Comparison of ENCODE assay signal across 8 cellular contexts in genomic region chr10:97037365-97038361, GRCh38.
DNase-seq lines count a peak whose midpoint lies in the region; ATAC-seq and TF ChIP-seq lines count a peak whose summit lies in the region.

No MANE protein-coding gene starts in this region.

- H3K4me2 ChIP-seq in DND-41 (ENCODE audit: insufficient read depth, low read length): no peak overlapping the region
- H3K4me2 ChIP-seq in HCT116 (ENCODE audit: low read length): peak overlapping the region; percentile 89

- H3K27me3 ChIP-seq in DND-41 (ENCODE audit: insufficient read depth, low read length, poor library complexity) (peaks cover 1% of the 10 kb centered on the region), HCT116 (ENCODE audit: insufficient read depth, low read length) (no peaks in the 10 kb centered on the region)

- CTCF ChIA-PET in HCT116 (lab: Charles Lee): interaction anchor here (0.5 to 6.6 kb wide), 20 partner anchors 8 to 546 kb away, joined by 3 to 107 read pairs (median 5); no protein-coding TSS in a partner anchor

- intact Hi-C loops in HCT116 (cut with micrococcal nuclease): loop anchor here (1.0 kb wide), 3 partner anchors 80 to 197 kb away; no protein-coding TSS in a partner anchor

- BruUV-seq in HCT116 (replicated peaks; lab: Mats Ljungman, UMichigan): no TSS peak

- H4K20me1 ChIP-seq in DND-41 (ENCODE audit: insufficient read depth, low read length) (no peaks in the 10 kb centered on the region), HCT116 (ENCODE audit: insufficient read depth) (no peaks in the 10 kb centered on the region)

- TF ChIP-seq POLR2A in HCT116 (IDR thresholded peaks at IDR 0.05; ENCODE audit: borderline replicate concordance, extremely low read depth, insufficient read depth, insufficient read length): no peak

- no peaks in the 10 kb centered on the region for H3K9me3 ChIP-seq in DND-41 (ENCODE audit: insufficient read depth, low read length, severe bottlenecking)
- H3K9me3 ChIP-seq in HCT116 (ENCODE audit: control insufficient read depth in 1 of 2, insufficient read depth in 1 of 2, low read depth in 1 of 2, low read length in 2 of 2): no peaks in the 10 kb centered on the region

- POLR2A ChIA-PET in HCT116 (lab: Charles Lee): interaction anchor here (2.9 kb wide), 1 partner anchor 13 kb away, joined by 8 read pairs; no protein-coding TSS in a partner anchor

- H3K27ac ChIP-seq in DND-41 (ENCODE audit: low read length): no peak overlapping the region
- H3K27ac ChIP-seq in HCT116 (ENCODE audit: low read depth, low read length): no peak overlapping the region

- H2AFZ ChIP-seq in DND-41 (ENCODE audit: low read depth, low read length): peak overlapping the region; percentile 12; the same call in 1 of the 2 replicates
- H2AFZ ChIP-seq in HCT116 (ENCODE audit: low read depth, low read length, poor library complexity, severe bottlenecking): peak overlapping the region; percentile 92

- H3K4me3 ChIP-seq in DND-41 (ENCODE audit: low read depth in 1 of 2, low read length in 2 of 2): no peak overlapping the region
- H3K4me3 ChIP-seq in HCT116 (replicated peaks in 1 of 2; ENCODE audit: low read depth in 1 of 2, low read length in 2 of 2): peak overlapping the region; percentile 38 to 55
- H3K4me3 ChIP-seq in retinal pigment epithelial cell (ENCODE audit: low read length): no peak overlapping the region

- TF ChIP-seq RAD21 in HCT116 (IDR thresholded peaks at IDR 0.05; ENCODE audit: low read depth): peak; percentile 89

- TF ChIP-seq CTCF in DND-41 (IDR thresholded peaks at IDR 0.05; ENCODE audit: borderline replicate concordance, extremely low read depth, low read length, poor library complexity, severe bottlenecking) (peak; percentile 91), HCT116 (IDR thresholded peaks at IDR 0.05 in 2 of 3, conservative IDR thresholded peaks at IDR 0.05 in 1 of 3; ENCODE audit: borderline replicate concordance in 1 of 3, insufficient read depth in 1 of 3, low read depth in 2 of 3, low read length in 2 of 3) (peak; percentile 82 to 96 (median 87)), retinal pigment epithelial cell (conservative IDR thresholded peaks at IDR 0.05; ENCODE audit: low read depth, low read length) (peak; percentile 91)

- ATAC-seq in DND-41 (ENCODE audit: insufficient read depth, low read depth) (peak; percentile 94), HCT116 (peak; percentile 93), HG03196 (IDR thresholded peaks at IDR 0.05; ENCODE audit: unreplicated experiment) (no peak)

- H3K9ac ChIP-seq in DND-41 (ENCODE audit: low read depth, low read length) (no peak overlapping the region), HCT116 (ENCODE audit: low read length) (peak overlapping the region; percentile 35)

- RAD21 ChIA-PET in HCT116 (lab: Charles Lee; ENCODE audit: low non-redundant PET in 1 of 2, low total read pairs in 2 of 2, uncharacterized antibody in 2 of 2, unreplicated experiment in 2 of 2): interaction anchor here (0.6 to 1.5 kb wide), 5 partner anchors 35 to 397 kb away, joined by 3 to 5 read pairs (median 4); no protein-coding TSS in a partner anchor

- DNase-seq in DND-41: peak; percentile 70
- peak; percentile 89 for DNase-seq in HCT116 (ENCODE audit: low read depth, low spot score)
- DNase-seq in NCI-H1417 (lab: John Stamatoyannopoulos, UW): peak; percentile 67 to 88 (median 77)
- peak; percentile 40 for DNase-seq in T follicular helper cell (ENCODE audit: low read depth)
- peak; percentile 20 for DNase-seq in amniotic stem cell (lab: John Stamatoyannopoulos, UW)
- DNase-seq in hepatic stellate cell (ENCODE audit: low spot score): peak; percentile 93
- DNase-seq in retinal pigment epithelial cell (ENCODE audit: low read depth): no peak

- H3K4me1 ChIP-seq in DND-41 (ENCODE audit: insufficient read depth, low read length): no peaks in the 10 kb centered on the region
- peaks cover 7 to 15% of the 10 kb centered on the region in 2 experiments; a peak in 3 of 4 replicates for H3K4me1 ChIP-seq in HCT116 (ENCODE audit: control insufficient read depth in 1 of 2, insufficient read depth in 2 of 2, low read length in 2 of 2)

- H3K79me2 ChIP-seq in DND-41 (ENCODE audit: insufficient read depth, low read length) (no peaks in the 10 kb centered on the region), HCT116 (ENCODE audit: insufficient read depth, low read length) (no peaks in the 10 kb centered on the region)

- no peaks in the 10 kb centered on the region for H3K36me3 ChIP-seq in DND-41 (ENCODE audit: insufficient read depth, low read length)
- no peaks in the 10 kb centered on the region for H3K36me3 ChIP-seq in HCT116 (ENCODE audit: control insufficient read depth in 1 of 2, insufficient read depth in 2 of 2, low read length in 2 of 2)

- no peaks in the 10 kb centered on the region for H3K9me2 ChIP-seq in HCT116 (ENCODE audit: insufficient read depth)

TF ChIP-seq in HCT116, 20 proteins besides CTCF, POLR2A, EP300 and RAD21:
- no peak for TF ChIP-seq EZH2 (IDR thresholded peaks at IDR 0.05)
- TF ChIP-seq POLR2AphosphoS5 (IDR thresholded peaks at IDR 0.05; ENCODE audit: low read depth, low read length): no peak
- TF ChIP-seq REST (IDR thresholded peaks at IDR 0.05; ENCODE audit: low read depth): no peak
- TF ChIP-seq ATF3 (IDR thresholded peaks at IDR 0.05): no peak
- TF ChIP-seq ZFX (IDR thresholded peaks at IDR 0.05): no peak
- TF ChIP-seq JUND (IDR thresholded peaks at IDR 0.05): no peak
- peak; percentile 69 for TF ChIP-seq EGR1 (IDR thresholded peaks at IDR 0.05; ENCODE audit: low read depth)
- TF ChIP-seq MAX (IDR thresholded peaks at IDR 0.05): peak; percentile 31; the same call in 1 of the 2 replicates
- no peak for TF ChIP-seq SIN3A (IDR thresholded peaks at IDR 0.05; ENCODE audit: low read depth)
- 0 out of 2 replicates have a peak, but pooled peaks have one; percentile 1 for TF ChIP-seq CBX3 (IDR thresholded peaks at IDR 0.05; ENCODE audit: low read depth)
- TF ChIP-seq FOSL1 (IDR thresholded peaks at IDR 0.05; ENCODE audit: low read depth): no peak
- TF ChIP-seq CEBPB (IDR thresholded peaks at IDR 0.05; ENCODE audit: low read depth): no peak
- peak; percentile 28 for TF ChIP-seq YY1 (IDR thresholded peaks at IDR 0.05; ENCODE audit: extremely low read depth, insufficient replicate concordance, low read depth, low read length)
- TF ChIP-seq ZBTB33 (IDR thresholded peaks at IDR 0.05; ENCODE audit: extremely low read depth, insufficient replicate concordance, low read length): no peak

Comparison
In these comparisons a context has a peak if more than half of its experiments do, and no peak if none do; other contexts are left out.
1. H3K4me3 ChIP-seq: peak in HCT116 (2 of 2); none in DND-41 (0 of 2) and retinal pigment epithelial cell (single experiment).
2. Peak in every context shown above with its lines, with median percentiles within 50 percentile points of each other: CTCF ChIP-seq.